Comparison of ENCODE assay signal across 9 cellular contexts in genomic region chr12:66170606-66171005, GRCh38. TPM values are rescaled to one million over a fixed set of nuclear protein-coding genes. Genes with fewer than 3 reads are reported as not detected.
DNase-seq lines count a peak whose midpoint lies in the region; ATAC-seq and TF ChIP-seq lines count a peak whose summit lies in the region.
"Had no signal": no experiment of that assay in that cellular context is flagged by ENCODE, and none has a peak within 500 bp of the region (broad histone marks: within the 10 kb centered on the region; RNA-seq: fewer than 3 reads in every experiment).

No MANE protein-coding gene starts in this region.

- DNase-seq in right atrium auricular region (ENCODE audit: low spot score) (no peak), Right ventricle myocardium superior (no peak), mesenchymal stem cell (no peak), uterus (no peak), mesendoderm (no peak)
- no peak for DNase-seq in activated naive CD8-positive, alpha-beta T cell treated with anti-CD3 and anti-CD28 coated beads, Interleukin-2, amount 10 ng/mL, durations not matched to agents 7 days and 5 days
- DNase-seq: GDM1 had no signal

- no peak for ATAC-seq in Right ventricle myocardium superior (ENCODE audit: poor library complexity)
- no peak for ATAC-seq in activated naive CD8-positive, alpha-beta T cell treated with anti-CD3 and anti-CD28 coated beads, Interleukin-2, amount 10 ng/mL, durations not matched to agents 7 days and 5 days (ENCODE audit: low read depth)
- ATAC-seq in HG02970 (IDR thresholded peaks at IDR 0.05; ENCODE audit: low FRiP score, unreplicated experiment): no peak
- no peak for ATAC-seq in HG03460 (IDR thresholded peaks at IDR 0.05; ENCODE audit: unreplicated experiment)

- no peak overlapping the region for H3K56ac ChIP-seq in mesendoderm (ENCODE audit: low read length)

- H3K4me3 ChIP-seq in right atrium auricular region (peak overlapping the region in 1 of 2 donors; percentile 87), mesenchymal stem cell (ENCODE audit: insufficient read depth in 1 of 2, low read depth in 1 of 2, low read length in 2 of 2) (peak overlapping the region in 1 of 2 experiments; percentile 84), uterus (peak overlapping the region in 1 of 2 donors; percentile 92), mesendoderm (ENCODE audit: low read length) (no peak overlapping the region)

- no peak overlapping the region for H4K5ac ChIP-seq in mesendoderm (ENCODE audit: low read length)

- no peak overlapping the region for H2BK120ac ChIP-seq in mesenchymal stem cell (ENCODE audit: low read depth, low read length)
- H2BK120ac ChIP-seq in mesendoderm (ENCODE audit: low read depth, low read length): no peak overlapping the region

- peaks cover 2% of the 10 kb centered on the region for H3K27me3 Mint-ChIP-seq in activated naive CD8-positive, alpha-beta T cell treated with anti-CD3 and anti-CD28 coated beads, Interleukin-2, amount 10 ng/mL, durations not matched to agents 7 days and 5 days

- H3K36me3 Mint-ChIP-seq in activated naive CD8-positive, alpha-beta T cell treated with anti-CD3 and anti-CD28 coated beads, Interleukin-2, amount 10 ng/mL, durations not matched to agents 7 days and 5 days: peaks cover 27% of the 10 kb centered on the region

- H3K27me3 ChIP-seq in right atrium auricular region (no peaks in the 10 kb centered on the region), mesenchymal stem cell (ENCODE audit: control insufficient read depth in 1 of 2, insufficient read depth in 1 of 2, low read length in 2 of 2) (no peaks in the 10 kb centered on the region), uterus (no peaks in the 10 kb centered on the region), mesendoderm (ENCODE audit: insufficient read depth, low read length, poor library complexity) (no peaks in the 10 kb centered on the region)

- H2BK5ac ChIP-seq in mesenchymal stem cell (ENCODE audit: low read depth, low read length, poor library complexity, severe bottlenecking) (no peak overlapping the region), mesendoderm (ENCODE audit: low read length) (no peak overlapping the region)

- no peak overlapping the region for H4K8ac ChIP-seq in mesenchymal stem cell (ENCODE audit: low read length)
- H4K8ac ChIP-seq in mesendoderm (ENCODE audit: low read depth, low read length): no peak overlapping the region

- no peak overlapping the region for H3K14ac ChIP-seq in mesenchymal stem cell (ENCODE audit: low read length in 2 of 2)

- TF ChIP-seq POLR2A in uterus (IDR thresholded peaks at IDR 0.05): no peak

- peak overlapping the region; percentile 97 to 99 for H3K27ac ChIP-seq in right atrium auricular region
- H3K27ac ChIP-seq in mesenchymal stem cell (ENCODE audit: low read length, poor library complexity, severe bottlenecking): no peak overlapping the region
- H3K27ac ChIP-seq in uterus: peak overlapping the region; percentile 96 to 100
- H3K27ac ChIP-seq in mesendoderm (ENCODE audit: low read depth, low read length): no peak overlapping the region

- POLR2A ChIA-PET in activated naive CD8-positive, alpha-beta T cell treated with anti-CD3 and anti-CD28 coated beads, Interleukin-2, amount 10 ng/mL, durations not matched to agents 7 days and 5 days (lab: Charles Lee): interaction anchor here (0.7 to 2.2 kb wide), 6 partner anchors 8 to 1002 kb away, joined by 3 to 19 read pairs (median 6); partner anchors contain the start of genes HELB and LEMD3

- peaks cover 0 to 18% of the 10 kb centered on the region in 2 donors for H3K4me1 ChIP-seq in right atrium auricular region
- H3K4me1 ChIP-seq in mesenchymal stem cell (ENCODE audit: control insufficient read depth, insufficient read depth, low read depth, low read length): no peaks in the 10 kb centered on the region
- H3K4me1 ChIP-seq in uterus: no peaks in the 10 kb centered on the region
- no peaks in the 10 kb centered on the region for H3K4me1 ChIP-seq in mesendoderm (ENCODE audit: control insufficient read depth, low read depth, low read length)

- H3K79me1 ChIP-seq in mesenchymal stem cell (replicated peaks; ENCODE audit: low read length, poor library complexity, severe bottlenecking) (no peaks in the 10 kb centered on the region), mesendoderm (ENCODE audit: low read length) (peaks cover 2% of the 10 kb centered on the region)

- no peak overlapping the region for H2AFZ ChIP-seq in mesenchymal stem cell (ENCODE audit: low read depth, low read length)

- H3K9me3 ChIP-seq in right atrium auricular region (no peaks in the 10 kb centered on the region), mesenchymal stem cell (ENCODE audit: control insufficient read depth, low read length) (no peaks in the 10 kb centered on the region), uterus (no peaks in the 10 kb centered on the region)

- H3K4me3 Mint-ChIP-seq in activated naive CD8-positive, alpha-beta T cell treated with anti-CD3 and anti-CD28 coated beads, Interleukin-2, amount 10 ng/mL, durations not matched to agents 7 days and 5 days: peak overlapping the region; percentile 96

- intact Hi-C loops in Right ventricle myocardium superior (cut with DNase I): no loop called here
- intact Hi-C loops in uterus (cut with DNase I; ENCODE audit: low total_unique reads): no loop called here

- H3K4me1 Mint-ChIP-seq in activated naive CD8-positive, alpha-beta T cell treated with anti-CD3 and anti-CD28 coated beads, Interleukin-2, amount 10 ng/mL, durations not matched to agents 7 days and 5 days: peaks cover 20% of the 10 kb centered on the region

- H3K4ac ChIP-seq in mesenchymal stem cell (ENCODE audit: low read depth in 1 of 2, low read length in 2 of 2): no peak overlapping the region
- no peak overlapping the region for H3K4ac ChIP-seq in mesendoderm (ENCODE audit: low read depth, low read length)

- H2BK15ac ChIP-seq in mesenchymal stem cell (ENCODE audit: low read depth, poor library complexity, severe bottlenecking) (no peak overlapping the region), mesendoderm (replicated peaks; ENCODE audit: low read depth) (no peak overlapping the region)

- no peaks in the 10 kb centered on the region for H3K36me3 ChIP-seq in right atrium auricular region
- peaks cover 0 to 17% of the 10 kb centered on the region in 2 experiments for H3K36me3 ChIP-seq in mesenchymal stem cell (ENCODE audit: control insufficient read depth in 1 of 2, insufficient read depth in 2 of 2, low read depth in 1 of 2, low read length in 2 of 2)
- no peaks in the 10 kb centered on the region for H3K36me3 ChIP-seq in uterus
- no peaks in the 10 kb centered on the region for H3K36me3 ChIP-seq in mesendoderm (ENCODE audit: control insufficient read depth, insufficient read depth, low read length)

- H2AK5ac ChIP-seq in mesenchymal stem cell (ENCODE audit: low read length, severe bottlenecking) (no peak overlapping the region), mesendoderm (ENCODE audit: low read length) (no peak overlapping the region)

- H2BK12ac ChIP-seq in mesenchymal stem cell (ENCODE audit: low read length in 2 of 2): no peak overlapping the region

- TF ChIP-seq CTCF in right atrium auricular region (IDR thresholded peaks at IDR 0.05): no peak
- no peak for TF ChIP-seq CTCF in uterus (IDR thresholded peaks at IDR 0.05)

- H3K4me2 ChIP-seq in mesenchymal stem cell (ENCODE audit: low read length, poor library complexity, severe bottlenecking): no peak overlapping the region
- H3K4me2 ChIP-seq in mesendoderm (ENCODE audit: low read length): no peak overlapping the region

- peak overlapping the region; percentile 99 for H3K9ac ChIP-seq in mesenchymal stem cell (ENCODE audit: low read length)
- no peak overlapping the region for H3K9ac ChIP-seq in mesendoderm (ENCODE audit: low read length)

- no peak overlapping the region for H4K91ac ChIP-seq in mesenchymal stem cell (ENCODE audit: low read length)

- H3K9me3 Mint-ChIP-seq in activated naive CD8-positive, alpha-beta T cell treated with anti-CD3 and anti-CD28 coated beads, Interleukin-2, amount 10 ng/mL, durations not matched to agents 7 days and 5 days: peaks cover 6% of the 10 kb centered on the region

- H3K79me2 ChIP-seq in mesendoderm (ENCODE audit: control insufficient read depth, insufficient read depth, low read length): no peaks in the 10 kb centered on the region

- H3K18ac ChIP-seq in mesenchymal stem cell (ENCODE audit: low read depth in 1 of 2, low read length in 2 of 2) (no peak overlapping the region), mesendoderm (ENCODE audit: low read length) (no peak overlapping the region)

- 96% methylated on average over 2 of the region's 3 CpGs for WGBS in mesenchymal stem cell
- 100% methylated on average over 1 of the region's 3 CpGs for WGBS in mesendoderm (ENCODE audit: extremely low coverage, insufficient coverage, low lambda C conversion rate)

- peak overlapping the region; percentile 99 for H3K27ac Mint-ChIP-seq in activated naive CD8-positive, alpha-beta T cell treated with anti-CD3 and anti-CD28 coated beads, Interleukin-2, amount 10 ng/mL, durations not matched to agents 7 days and 5 days

- no peak overlapping the region for H3K23ac ChIP-seq in mesenchymal stem cell (ENCODE audit: low read length in 2 of 2)
- no peak overlapping the region for H3K23ac ChIP-seq in mesendoderm (ENCODE audit: low read length)

RNA-seq across cellular contexts. Expression of gene TMBIM4, which starts 0.8 kb away (rescaled TPM):
- total RNA-seq in right atrium auricular region (100 to 1,000 TPM; 107 to 139 TPM), Right ventricle myocardium superior (60.8 TPM), uterus (100 to 1,000 TPM; 102 to 187 (median 146) TPM)
- 10 to 100 TPM; 72.1 to 77.1 TPM for total RNA-seq in activated naive CD8-positive, alpha-beta T cell treated with anti-CD3 and anti-CD28 coated beads, Interleukin-2, amount 10 ng/mL, durations not matched to agents 7 days and 5 days
- 76.8 TPM for polyA plus RNA-seq in mesenchymal stem cell (2013, experiment 1 of 2)
- 70.1 TPM for polyA plus RNA-seq in mesenchymal stem cell (2013, experiment 2 of 2)
- polyA plus RNA-seq in mesendoderm (2013, experiment 1 of 2): 39.7 TPM
- polyA plus RNA-seq in mesendoderm (2013, experiment 2 of 2): 39.8 TPM

RNA-seq across cellular contexts. Expression of gene IRAK3, which starts 18.4 kb away (rescaled TPM):
- 10 to 100 TPM; 12.3 to 15.8 TPM for total RNA-seq in right atrium auricular region
- total RNA-seq in Right ventricle myocardium superior: 4.0 TPM
- under 1 TPM; 0.43 to 0.53 TPM for total RNA-seq in activated naive CD8-positive, alpha-beta T cell treated with anti-CD3 and anti-CD28 coated beads, Interleukin-2, amount 10 ng/mL, durations not matched to agents 7 days and 5 days
- 0.58 TPM for polyA plus RNA-seq in mesenchymal stem cell (2013, experiment 1 of 2)
- polyA plus RNA-seq in mesenchymal stem cell (2013, experiment 2 of 2): 0.92 TPM
- 10 to 100 TPM; 18.7 to 39.7 (median 24.2) TPM for total RNA-seq in uterus
- polyA plus RNA-seq in mesendoderm (2013, experiment 1 of 2): 1.7 TPM
- 1.9 TPM for polyA plus RNA-seq in mesendoderm (2013, experiment 2 of 2)

RNA-seq across cellular contexts. Expression of gene LLPH, which starts 40.1 kb away (rescaled TPM):
- total RNA-seq in right atrium auricular region (10 to 100 TPM in 1 of 2 donors, 1 to 10 TPM in 1; 7.0 to 10.1 TPM), Right ventricle myocardium superior (14.8 TPM), uterus (10 to 100 TPM in 1 of 4 donors, 1 to 10 TPM in 3; 3.5 to 17.1 (median 7.2) TPM)
- 10 to 100 TPM; 35.1 to 36.0 TPM for total RNA-seq in activated naive CD8-positive, alpha-beta T cell treated with anti-CD3 and anti-CD28 coated beads, Interleukin-2, amount 10 ng/mL, durations not matched to agents 7 days and 5 days
- polyA plus RNA-seq in mesenchymal stem cell (2013, experiment 1 of 2): 25.7 TPM
- 26.0 TPM for polyA plus RNA-seq in mesenchymal stem cell (2013, experiment 2 of 2)
- polyA plus RNA-seq in mesendoderm (2013, experiment 1 of 2): 48.6 TPM
- polyA plus RNA-seq in mesendoderm (2013, experiment 2 of 2): 49.0 TPM

Comparison
In these comparisons a context has a peak if more than half of its experiments do, and no peak if none do; other contexts are left out.
1. H3K27ac ChIP-seq: peak in right atrium auricular region (2 of 2) and uterus (2 of 2); none in mesenchymal stem cell (single experiment) and mesendoderm (single experiment).